In the genomic region with DNA sequence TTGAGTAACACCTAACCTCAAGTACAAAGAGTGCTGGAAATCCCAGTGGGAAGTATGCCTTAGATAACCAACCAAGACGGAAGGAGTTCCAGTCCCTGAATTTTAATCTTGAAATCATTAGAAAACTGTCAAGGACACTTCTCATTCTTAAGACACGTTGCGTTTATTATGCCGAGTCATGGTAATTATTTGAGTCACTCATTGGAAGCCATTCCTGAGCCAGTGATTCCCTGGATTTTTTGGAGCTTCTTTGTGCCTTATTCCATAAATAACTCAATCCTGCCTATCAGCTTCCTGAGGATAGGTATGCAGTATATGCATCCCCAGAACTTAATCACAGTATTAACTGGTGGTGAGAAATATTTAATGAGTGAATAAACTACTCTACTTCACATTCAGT, we compare ENCODE assay signal across 2 cellular contexts.
TF ChIP-seq lines count a peak whose summit lies in the region.

No MANE protein-coding gene starts in this region.

TF ChIP-seq in A549, 52 proteins besides CTCF, POLR2A, EP300 and RAD21:
- TF ChIP-seq, protein P1, sequence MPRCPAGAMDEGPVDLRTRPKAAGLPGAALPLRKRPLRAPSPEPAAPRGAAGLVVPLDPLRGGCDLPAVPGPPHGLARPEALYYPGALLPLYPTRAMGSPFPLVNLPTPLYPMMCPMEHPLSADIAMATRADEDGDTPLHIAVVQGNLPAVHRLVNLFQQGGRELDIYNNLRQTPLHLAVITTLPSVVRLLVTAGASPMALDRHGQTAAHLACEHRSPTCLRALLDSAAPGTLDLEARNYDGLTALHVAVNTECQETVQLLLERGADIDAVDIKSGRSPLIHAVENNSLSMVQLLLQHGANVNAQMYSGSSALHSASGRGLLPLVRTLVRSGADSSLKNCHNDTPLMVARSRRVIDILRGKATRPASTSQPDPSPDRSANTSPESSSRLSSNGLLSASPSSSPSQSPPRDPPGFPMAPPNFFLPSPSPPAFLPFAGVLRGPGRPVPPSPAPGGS (IDR thresholded peaks at IDR 0.05): no peak
- TF ChIP-seq NFE2L2 (conservative IDR thresholded peaks at IDR 0.05; ENCODE audit: low read length) (peak; percentile 96), HDAC2 (IDR thresholded peaks at IDR 0.05) (no peak), MAFK (IDR thresholded peaks at IDR 0.05; ENCODE audit: partially characterized antibody) (peak; percentile 94), HOXB5 (CRISPR knock-in tag; IDR thresholded peaks at IDR 0.05) (no peak), NPAS2 (CRISPR knock-in tag; IDR thresholded peaks at IDR 0.05; ENCODE audit: borderline replicate concordance) (no peak)

TF ChIP-seq in K562, 482 proteins besides CTCF, POLR2A, EP300 and RAD21 (continued from another document):
- no peak for TF ChIP-seq DNMT1 (IDR thresholded peaks at IDR 0.05)
TF ChIP-seq in K562: peak in this region for 1.
